ENCODE assay signal across 28 cellular contexts in genomic region chr10:67990093-67990492, GRCh38.
DNase-seq lines count a peak whose midpoint lies in the region; ATAC-seq, FAIRE-seq and TF ChIP-seq lines count a peak whose summit lies in the region.
"Had no signal": no experiment of that assay in that cellular context is flagged by ENCODE, and none has a peak within 500 bp of the region (broad histone marks: within the 10 kb centered on the region; RNA-seq: fewer than 3 reads in every experiment).

No MANE protein-coding gene starts in this region.

- ATAC-seq in WTC11, result no peak
- no peak for ATAC-seq in stimulated activated effector memory CD8-positive, alpha-beta T cell treated with anti-CD3 and anti-CD28 coated beads, Interleukin-12 subunit alpha, Interleukin-12 subunit beta, amount 100 ng/mL, for 72 hours
- ATAC-seq in GM23338, result no peak
- ATAC-seq: GM12878 had no signal

- H3K27ac Mint-ChIP-seq in activated T-cell treated with anti-CD3 and anti-CD28 coated beads, Interleukin-2, amount 50 U/mL, for 24 hours, result peak overlapping the region; percentile 47
- H3K27ac Mint-ChIP-seq in WTC11, result peak overlapping the region; percentile 58; the same call in 1 of the 2 replicates
- peak overlapping the region; percentile 60 for H3K27ac Mint-ChIP-seq in stimulated activated effector memory CD8-positive, alpha-beta T cell treated with anti-CD3 and anti-CD28 coated beads, Interleukin-12 subunit alpha, Interleukin-12 subunit beta, amount 100 ng/mL, for 72 hours
- H3K27ac Mint-ChIP-seq in GM23338, result no peak overlapping the region

- H3K4me1 ChIP-seq in GM23338 (ENCODE audit: insufficient read depth), result no peaks in the 10 kb centered on the region
- H3K4me1 ChIP-seq: BE2C, Caco-2 had no signal

- H2AFZ ChIP-seq in GM23338, result no peak overlapping the region
- H2AFZ ChIP-seq: PC-9 had no signal

- no peaks in the 10 kb centered on the region for H3K9me2 ChIP-seq in GM23338 (ENCODE audit: insufficient read depth)

- H3K9me3 Mint-ChIP-seq in activated T-cell treated with anti-CD3 and anti-CD28 coated beads, Interleukin-2, amount 50 U/mL, for 24 hours, result no peaks in the 10 kb centered on the region
- H3K9me3 Mint-ChIP-seq in WTC11 (0 out of 2 replicates have a peak, but pooled peaks cover 3% of the 10 kb centered on the region), GM23338 (no peaks in the 10 kb centered on the region)
- H3K9me3 Mint-ChIP-seq in stimulated activated effector memory CD8-positive, alpha-beta T cell treated with anti-CD3 and anti-CD28 coated beads, Interleukin-12 subunit alpha, Interleukin-12 subunit beta, amount 100 ng/mL, for 72 hours, result no peaks in the 10 kb centered on the region
- H3K9me3 Mint-ChIP-seq: CD14-positive monocyte had no signal

- H3K4me3 ChIP-seq in GM23338, result no peak overlapping the region
- H3K4me3 ChIP-seq: GM12878, PC-9 had no signal

- H4K20me1 ChIP-seq in GM23338 (replicated peaks; ENCODE audit: insufficient read depth), result no peaks in the 10 kb centered on the region

- H3K36me3 Mint-ChIP-seq in activated T-cell treated with anti-CD3 and anti-CD28 coated beads, Interleukin-2, amount 50 U/mL, for 24 hours (ENCODE audit: low read depth), result peaks cover 77% of the 10 kb centered on the region
- H3K36me3 Mint-ChIP-seq in WTC11 (peaks cover 24% of the 10 kb centered on the region), GM23338 (ENCODE audit: low read depth) (peaks cover 18% of the 10 kb centered on the region)
- H3K36me3 Mint-ChIP-seq in stimulated activated effector memory CD8-positive, alpha-beta T cell treated with anti-CD3 and anti-CD28 coated beads, Interleukin-12 subunit alpha, Interleukin-12 subunit beta, amount 100 ng/mL, for 72 hours, result peaks cover 92% of the 10 kb centered on the region

- CTCF ChIA-PET in WTC11 (lab: Charles Lee), result no interaction called here

- POLR2A ChIA-PET in WTC11 (lab: Charles Lee), result no interaction called here

- TF ChIP-seq POLR2A in GM12892 (IDR thresholded peaks at IDR 0.05; ENCODE audit: low read depth, low read length), result no peak

- H3K79me2 ChIP-seq in GM23338 (replicated peaks; ENCODE audit: insufficient read depth), result no peaks in the 10 kb centered on the region

- H3K36me3 ChIP-seq in GM23338 (ENCODE audit: insufficient read depth), result peaks cover 7% of the 10 kb centered on the region; the same call in 1 of the 2 replicates

- no peak for TF ChIP-seq CTCF in WTC11 (IDR thresholded peaks at IDR 0.05)
- no peak for TF ChIP-seq CTCF in GM23338 (conservative IDR thresholded peaks at IDR 0.05; ENCODE audit: low read depth in 2 of 2)

- FAIRE-seq in GM12892 (lab: Jason Lieb, UNC), result peak; percentile 5
- FAIRE-seq: GM12878 had no signal

- DNase-seq in activated T-cell treated with anti-CD3 and anti-CD28 coated beads, Interleukin-2, amount 50 U/mL, for 24 hours, result no peak
- no peak for DNase-seq in activated T-cell treated with anti-CD3 and anti-CD28 coated beads, Interleukin-2, amount 50 U/mL, for 1 hour
- DNase-seq in GM12892 (ENCODE audit: insufficient read length), result no peak
- DNase-seq in WTC11 (ENCODE audit: low spot score), result no peak
- no peak for DNase-seq in stimulated activated effector memory CD8-positive, alpha-beta T cell treated with anti-CD3 and anti-CD28 coated beads, Interleukin-12 subunit alpha, Interleukin-12 subunit beta, amount 100 ng/mL, for 72 hours (ENCODE audit: low spot score in 2 of 2)
- DNase-seq in DMS53 treated with DMSO at 0.1 percent for 48 hours (lab: John Stamatoyannopoulos, UW; ENCODE audit: unreplicated experiment), result no peak
- no peak for DNase-seq in NCI-H82 (lab: John Stamatoyannopoulos, UW)
- no peak for DNase-seq in GM23338 (ENCODE audit: low spot score)
- DNase-seq: 8988T; ACHN; BE2C; Caco-2; DMS79; EL; GDM1; Kasumi-1; NCI-H1092 treated with DMSO at 0.1 percent for 48 hours; NCI-H1436 treated with DMSO at 0.1 percent for 48 hours; NCI-H2029; NCI-H446; NCI-H524 treated with DMSO at 0.1 percent for 48 hours; NCI-H774; NK-92 treated with Interleukin-12 subunit alpha and Interleukin-12 subunit beta, amount 100 ng/mL, for 24 hours; PC-9; RPMI8226; SHP77 had no signal

- no peaks in the 10 kb centered on the region for H3K27me3 ChIP-seq in GM23338 (ENCODE audit: insufficient read depth)
- H3K27me3 ChIP-seq: BE2C had no signal

- H3K27ac ChIP-seq in GM23338 (ENCODE audit: low read depth), result no peak overlapping the region
- H3K27ac ChIP-seq: PC-9 had no signal

- no peak overlapping the region for H3K4me2 ChIP-seq in GM23338
- H3K4me2 ChIP-seq: PC-9 had no signal

- H3K4me3 Mint-ChIP-seq in activated T-cell treated with anti-CD3 and anti-CD28 coated beads, Interleukin-2, amount 50 U/mL, for 24 hours, result no peak overlapping the region
- H3K4me3 Mint-ChIP-seq in WTC11, result no peak overlapping the region
- no peak overlapping the region for H3K4me3 Mint-ChIP-seq in stimulated activated effector memory CD8-positive, alpha-beta T cell treated with anti-CD3 and anti-CD28 coated beads, Interleukin-12 subunit alpha, Interleukin-12 subunit beta, amount 100 ng/mL, for 72 hours
- no peak overlapping the region for H3K4me3 Mint-ChIP-seq in GM23338
- H3K4me3 Mint-ChIP-seq: CD14-positive monocyte had no signal

- peaks cover 6% of the 10 kb centered on the region for H3K4me1 Mint-ChIP-seq in activated T-cell treated with anti-CD3 and anti-CD28 coated beads, Interleukin-2, amount 50 U/mL, for 24 hours (ENCODE audit: low read depth)
- H3K4me1 Mint-ChIP-seq in WTC11 (no peaks in the 10 kb centered on the region), GM23338 (no peaks in the 10 kb centered on the region)
- H3K4me1 Mint-ChIP-seq in stimulated activated effector memory CD8-positive, alpha-beta T cell treated with anti-CD3 and anti-CD28 coated beads, Interleukin-12 subunit alpha, Interleukin-12 subunit beta, amount 100 ng/mL, for 72 hours, result no peaks in the 10 kb centered on the region
- H3K4me1 Mint-ChIP-seq: CD14-positive monocyte had no signal

- H3F3A ChIP-seq in GM23338 (replicated peaks; ENCODE audit: low read depth), result no peaks in the 10 kb centered on the region

- H3K27me3 Mint-ChIP-seq in activated T-cell treated with anti-CD3 and anti-CD28 coated beads, Interleukin-2, amount 50 U/mL, for 24 hours, result no peaks in the 10 kb centered on the region
- H3K27me3 Mint-ChIP-seq in WTC11 (ENCODE audit: low read depth) (no peaks in the 10 kb centered on the region), GM23338 (ENCODE audit: insufficient read depth, low read depth, poor library complexity) (no peaks in the 10 kb centered on the region)

TF ChIP-seq in WTC11, 78 proteins besides CTCF, POLR2A, EP300 and RAD21 (continues in another document):
- TF ChIP-seq ZBTB43 (CRISPR knock-in tag; IDR thresholded peaks at IDR 0.05) (no peak), NFATC4 (CRISPR knock-in tag; IDR thresholded peaks at IDR 0.05) (no peak), ZNF138 (CRISPR knock-in tag; conservative IDR thresholded peaks at IDR 0.05) (no peak), CREB1 (CRISPR knock-in tag; IDR thresholded peaks at IDR 0.05) (no peak)

TF ChIP-seq in GM23338, 12 proteins besides CTCF, POLR2A, EP300 and RAD21:
- TF ChIP-seq CREB1 (CRISPR knock-in tag; IDR thresholded peaks at IDR 0.05; ENCODE audit: low read depth) (no peak), ZNF331 (CRISPR knock-in tag; IDR thresholded peaks at IDR 0.05; ENCODE audit: low read depth) (no peak), NANOG (IDR thresholded peaks at IDR 0.05; ENCODE audit: borderline replicate concordance) (no peak), ZNF114 (CRISPR knock-in tag; IDR thresholded peaks at IDR 0.05) (no peak), REST (IDR thresholded peaks at IDR 0.05; ENCODE audit: unreplicated experiment) (no peak)
